8 cellular contexts compared by ENCODE assay signal in genomic region chr10:43204943-43205671, GRCh38.
DNase-seq lines count a peak whose midpoint lies in the region; ATAC-seq, FAIRE-seq and TF ChIP-seq lines count a peak whose summit lies in the region.

No MANE protein-coding gene starts in this region.

- intact Hi-C loops in body of pancreas (cut with DNase I): no loop called here

- H4K20me1 ChIP-seq in keratinocyte (ENCODE audit: control insufficient read depth, extremely low read depth, insufficient read depth, low read length): no peaks in the 10 kb centered on the region

- peaks cover 11% of the 10 kb centered on the region for H3K4me1 ChIP-seq in body of pancreas
- no peaks in the 10 kb centered on the region for H3K4me1 ChIP-seq in keratinocyte (ENCODE audit: control insufficient read depth, extremely low read depth, insufficient read depth, low read length)

- no peaks in the 10 kb centered on the region for H3K9me1 ChIP-seq in keratinocyte (ENCODE audit: control insufficient read depth, extremely low read depth, insufficient read depth, low read length)

- peak; percentile 93 for TF ChIP-seq CTCF in GM10266 (IDR thresholded peaks at IDR 0.05; ENCODE audit: control insufficient read depth, insufficient read depth, low read depth, missing control alignments)
- peak; percentile 33 to 62 (median 57) for TF ChIP-seq CTCF in body of pancreas (IDR thresholded peaks at IDR 0.05)
- peak; percentile 80 to 97 (median 95) for TF ChIP-seq CTCF in keratinocyte (optimal IDR thresholded peaks at IDR 0.05 in 1 of 3, IDR thresholded peaks at IDR 0.05 in 1 of 3, conservative IDR thresholded peaks at IDR 0.05 in 1 of 3; ENCODE audit: extremely low read depth in 1 of 3, insufficient read depth in 2 of 3, low read length in 3 of 3)

- no peak overlapping the region for H3K4me2 ChIP-seq in keratinocyte (ENCODE audit: control insufficient read depth, extremely low read depth, insufficient read depth, low read depth, low read length)

- H3K27ac ChIP-seq in body of pancreas: no peak overlapping the region
- H3K27ac ChIP-seq in keratinocyte (ENCODE audit: control insufficient read depth, insufficient read depth, low read length): no peak overlapping the region

- DNase-seq in GM10266 (ENCODE audit: extremely low spot score): peak; percentile 85
- DNase-seq in HuH-7.5 (ENCODE audit: low spot score): peak; percentile 65
- DNase-seq in T follicular helper cell (ENCODE audit: low read depth): peak; percentile 24
- DNase-seq in body of pancreas: peak; percentile 44 to 62 (median 52)
- no peak for DNase-seq in keratinocyte (ENCODE audit: low read depth, low spot score)
- DNase-seq in stimulated activated CD4-positive, alpha-beta T cell treated with anti-CD3 and anti-CD28 coated beads, Interleukin-2, amount 100 ng/mL, for 48 hours: peak; percentile 42 to 56
- DNase-seq in NCI-H2029 treated with DMSO at 0.1 percent for 48 hours (lab: John Stamatoyannopoulos, UW): no peak

- H3K36me3 ChIP-seq in body of pancreas (replicated peaks in 1 of 2; ENCODE audit: insufficient read depth in 1 of 2, low read depth in 2 of 2): no peaks in the 10 kb centered on the region
- peaks cover 0 to 1% of the 10 kb centered on the region in 2 experiments for H3K36me3 ChIP-seq in keratinocyte (ENCODE audit: control insufficient read depth in 2 of 2, extremely low read depth in 1 of 2, insufficient read depth in 2 of 2, low read length in 2 of 2)

- H3K27me3 ChIP-seq in body of pancreas: no peaks in the 10 kb centered on the region
- no peaks in the 10 kb centered on the region for H3K27me3 ChIP-seq in keratinocyte (ENCODE audit: control insufficient read depth, extremely low read depth, insufficient read depth, low read length)

- TF ChIP-seq POLR2A in body of pancreas (IDR thresholded peaks at IDR 0.05): no peak

- H3K9ac ChIP-seq in keratinocyte (ENCODE audit: control insufficient read depth, extremely low read depth, insufficient read depth, low read length): no peak overlapping the region

- WGBS in body of pancreas, 2 donors: 52 to 59% methylated on average over 9 to 10 of the region's 11 CpGs

- dilution Hi-C loops in keratinocyte (cut with MboI; ENCODE audit: extremely low pct_ligation_motif_present, low sequenced_read_pairs): no loop called here

- H3K4me3 ChIP-seq in body of pancreas (no peak overlapping the region), keratinocyte (ENCODE audit: control insufficient read depth in 2 of 3, extremely low read depth in 1 of 3, insufficient read depth in 2 of 3, low read depth in 1 of 3, low read length in 3 of 3) (no peak overlapping the region)

- FAIRE-seq in keratinocyte (lab: Jason Lieb, UNC): peak; percentile 13

- H3K79me2 ChIP-seq in keratinocyte (ENCODE audit: control insufficient read depth, insufficient read depth, low read length): no peaks in the 10 kb centered on the region

- peak overlapping the region; percentile 52 for H2AFZ ChIP-seq in keratinocyte (ENCODE audit: control insufficient read depth, low read length)

- ATAC-seq in GM21619 (IDR thresholded peaks at IDR 0.05; ENCODE audit: unreplicated experiment) (peak; percentile 70), body of pancreas (peak; percentile 36)

- H3K9me3 ChIP-seq in body of pancreas (no peaks in the 10 kb centered on the region), keratinocyte (ENCODE audit: control insufficient read depth, low read depth, low read length) (no peaks in the 10 kb centered on the region)

Comparison
In these comparisons a context has a peak if more than half of its experiments do, and no peak if none do; other contexts are left out.
1. DNase-seq: peak in GM10266 (single experiment), HuH-7.5 (single experiment), T follicular helper cell (single experiment), body of pancreas (4 of 4) and stimulated activated CD4-positive, alpha-beta T cell treated with anti-CD3 and anti-CD28 coated beads, Interleukin-2, amount 100 ng/mL, for 48 hours (2 of 2); none in keratinocyte (single experiment) and NCI-H2029 treated with DMSO at 0.1 percent for 48 hours (single experiment).
2. Peak in every context shown above with its lines, with median percentiles within 50 percentile points of each other: CTCF ChIP-seq.